In the genomic region with DNA sequence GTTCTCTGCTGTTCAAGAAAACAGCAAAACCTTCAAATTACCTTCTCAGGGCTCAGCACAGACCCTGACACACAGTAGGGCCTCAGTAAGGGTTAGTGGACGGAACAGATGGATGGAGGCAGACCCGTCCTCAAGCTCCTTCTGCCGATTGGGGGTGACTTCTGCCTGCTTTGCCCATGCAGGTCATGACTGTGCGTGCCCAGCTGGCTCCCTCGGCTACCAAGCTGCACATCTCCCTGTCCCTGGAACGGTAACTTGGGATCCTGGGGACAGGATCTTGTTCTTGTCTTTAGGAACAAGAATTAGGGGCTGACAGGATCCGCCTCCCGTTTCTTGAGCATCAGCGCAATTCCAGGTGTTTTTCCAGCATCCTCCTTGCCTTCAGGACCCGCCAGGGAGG, we compare ENCODE assay signal across 35 cellular contexts. TPM values are rescaled to one million over a fixed set of nuclear protein-coding genes. Genes with fewer than 3 reads are reported as not detected.
"Had no signal": no experiment of that assay in that cellular context is flagged by ENCODE, and none has a peak within 500 bp of the region (broad histone marks: within the 10 kb centered on the region; RNA-seq: fewer than 3 reads in every experiment).

No MANE protein-coding gene starts in this region.

- DNase-seq: activated B cell treated with CpG ODN at 0.5 μM for 24 hours; activated CD4-positive, alpha-beta T cell treated with anti-CD3 and anti-CD28 coated beads for 48 hours; activated CD4-positive, alpha-beta T cell treated with anti-CD3 and anti-CD28 coated beads, Interleukin-2, amount 50 U/mL, for 1 hour; activated CD4-positive, alpha-beta T cell treated with anti-CD3 and anti-CD28 coated beads, Interleukin-2, amount 50 U/mL, for 48 hours; activated CD8-positive, alpha-beta memory T cell treated with anti-CD3 and anti-CD28 coated beads for 24 hours; activated CD8-positive, alpha-beta T cell treated with anti-CD3 and anti-CD28 coated beads for 36 hours; activated effector memory CD4-positive, alpha-beta T cell treated with anti-CD3 and anti-CD28 coated beads, Interleukin-2, amount 50 U/mL, for 16 hours; activated naive CD4-positive, alpha-beta T cell treated with anti-CD3 and anti-CD28 coated beads, Interleukin-2, amount 10 ng/mL, durations not matched to agents 7 days and 5 days; activated naive CD8-positive, alpha-beta T cell treated with anti-CD3 and anti-CD28 coated beads, Interleukin-2, amount 10 ng/mL, durations not matched to agents 7 days and 5 days; activated T-cell treated with anti-CD3 and anti-CD28 coated beads, Interleukin-2, amount 50 U/mL, for 4 hours; central memory CD4-positive, alpha-beta T cell; cerebellar nuclear complex; colonic mucosa; effector memory CD4-positive, alpha-beta T cell; endodermal cell; foreskin keratinocyte; gastrocnemius medialis; glutamatergic neuron; SW 1271; T-cell; T1000; WERI-Rb-1 had no signal

- ATAC-seq: activated CD4-positive, CD25-positive, alpha-beta regulatory T cell treated with anti-CD3 and anti-CD28 coated beads, Interleukin-2, amount 50 U/mL, for 24 hours; activated CD8-positive, alpha-beta T cell treated with anti-CD3 and anti-CD28 coated beads for 36 hours; activated naive CD4-positive, alpha-beta T cell treated with anti-CD3 and anti-CD28 coated beads, Interleukin-2, amount 50 U/mL, for 72 hours; activated T-cell treated with anti-CD3 and anti-CD28 coated beads, Interleukin-2, amount 50 U/mL, for 4 hours; esophagus mucosa; foreskin keratinocyte; gastrocnemius medialis; T-cell had no signal

- H3K4me3 Mint-ChIP-seq: activated B cell treated with CpG ODN at 0.5 μM for 24 hours; activated CD8-positive, alpha-beta T cell treated with anti-CD3 and anti-CD28 coated beads for 36 hours; activated naive CD4-positive, alpha-beta T cell treated with anti-CD3 and anti-CD28 coated beads, Interleukin-2, amount 10 ng/mL, durations not matched to agents 7 days and 5 days; activated naive CD8-positive, alpha-beta T cell treated with anti-CD3 and anti-CD28 coated beads, Interleukin-2, amount 10 ng/mL, durations not matched to agents 7 days and 5 days; activated T-cell treated with anti-CD3 and anti-CD28 coated beads, Interleukin-2, amount 50 U/mL, for 4 hours; activated T-helper 1 cell treated with anti-CD3 and anti-CD28 coated beads, Interleukin-12 subunit alpha, Interleukin-12 subunit beta, Interleukin-2, Interleukin-4 antibody, amounts not matched to agents 30 ng/mL and 10 ng/mL and 1 ng/mL, durations not matched to agents 14 hours and 24 hours and 36 hours; brain; endodermal cell; T-cell; T-helper 1 cell treated with Interleukin-12 subunit alpha and Interleukin-12 subunit beta and Interleukin-4 antibody, amounts not matched to agents 30 μg/mL and 1 μg/mL, for 36 hours; T-helper 2 cell treated with Interferon-gamma antibody and Interleukin-4, amounts not matched to agents 5 μg/mL and 100 μg/mL, for 36 hours had no signal

- H3K9me3 Mint-ChIP-seq: activated B cell treated with CpG ODN at 0.5 μM for 24 hours; activated CD8-positive, alpha-beta T cell treated with anti-CD3 and anti-CD28 coated beads for 36 hours; activated naive CD4-positive, alpha-beta T cell treated with anti-CD3 and anti-CD28 coated beads, Interleukin-2, amount 10 ng/mL, durations not matched to agents 7 days and 5 days; activated naive CD4-positive, alpha-beta T cell treated with anti-CD3 and anti-CD28 coated beads, Interleukin-2, amount 50 U/mL, for 72 hours; activated naive CD8-positive, alpha-beta T cell treated with anti-CD3 and anti-CD28 coated beads, Interleukin-2, amount 10 ng/mL, durations not matched to agents 7 days and 5 days; activated T-cell treated with anti-CD3 and anti-CD28 coated beads, Interleukin-2, amount 50 U/mL, for 4 hours; activated T-helper 1 cell treated with anti-CD3 and anti-CD28 coated beads, Interleukin-12 subunit alpha, Interleukin-12 subunit beta, Interleukin-2, Interleukin-4 antibody, amounts not matched to agents 30 ng/mL and 10 ng/mL and 1 ng/mL, durations not matched to agents 14 hours and 24 hours and 36 hours; activated T-helper 2 cell treated with anti-CD3 and anti-CD28 coated beads, Interferon-gamma antibody, Interleukin-2, Interleukin-4, amounts not matched to agents 10 μg/mL and 5 μg/mL and 100 μg/mL, durations not matched to agents 14 hours and 24 hours and 36 hours; endodermal cell; T-cell; T-helper 1 cell treated with Interleukin-12 subunit alpha and Interleukin-12 subunit beta and Interleukin-4 antibody, amounts not matched to agents 30 μg/mL and 1 μg/mL, for 36 hours; T-helper 2 cell treated with Interferon-gamma antibody and Interleukin-4, amounts not matched to agents 5 μg/mL and 100 μg/mL, for 36 hours had no signal

- H3K27me3 ChIP-seq: ascending aorta, cardiac muscle cell, colonic mucosa had no signal

- H3K9me3 ChIP-seq: ascending aorta, breast epithelium, colonic mucosa, gastrocnemius medialis had no signal

- H3K4me1 Mint-ChIP-seq: activated B cell treated with CpG ODN at 0.5 μM for 24 hours; activated naive CD4-positive, alpha-beta T cell treated with anti-CD3 and anti-CD28 coated beads, Interleukin-2, amount 10 ng/mL, durations not matched to agents 7 days and 5 days; activated naive CD8-positive, alpha-beta T cell treated with anti-CD3 and anti-CD28 coated beads, Interleukin-2, amount 10 ng/mL, durations not matched to agents 7 days and 5 days; brain had no signal

- H3K27ac ChIP-seq: ascending aorta, breast epithelium, cardiac muscle cell, colonic mucosa, foreskin keratinocyte, gastrocnemius medialis, WERI-Rb-1 had no signal

- H3K27ac Mint-ChIP-seq: activated B cell treated with CpG ODN at 0.5 μM for 24 hours; activated CD8-positive, alpha-beta T cell treated with anti-CD3 and anti-CD28 coated beads for 36 hours; activated naive CD4-positive, alpha-beta T cell treated with anti-CD3 and anti-CD28 coated beads, Interleukin-2, amount 10 ng/mL, durations not matched to agents 7 days and 5 days; activated T-helper 1 cell treated with anti-CD3 and anti-CD28 coated beads, Interleukin-12 subunit alpha, Interleukin-12 subunit beta, Interleukin-2, Interleukin-4 antibody, amounts not matched to agents 30 ng/mL and 10 ng/mL and 1 ng/mL, durations not matched to agents 14 hours and 24 hours and 36 hours; activated T-helper 2 cell treated with anti-CD3 and anti-CD28 coated beads, Interferon-gamma antibody, Interleukin-2, Interleukin-4, amounts not matched to agents 10 μg/mL and 5 μg/mL and 100 μg/mL, durations not matched to agents 14 hours and 24 hours and 36 hours; brain; endodermal cell; T-cell; T-helper 1 cell treated with Interleukin-12 subunit alpha and Interleukin-12 subunit beta and Interleukin-4 antibody, amounts not matched to agents 30 μg/mL and 1 μg/mL, for 36 hours; T-helper 2 cell treated with Interferon-gamma antibody and Interleukin-4, amounts not matched to agents 5 μg/mL and 100 μg/mL, for 36 hours had no signal

- H3K27me3 Mint-ChIP-seq: activated B cell treated with CpG ODN at 0.5 μM for 24 hours; activated CD8-positive, alpha-beta T cell treated with anti-CD3 and anti-CD28 coated beads for 36 hours; T-cell had no signal

- H3K36me3 ChIP-seq: ascending aorta, breast epithelium, cardiac muscle cell, colonic mucosa, gastrocnemius medialis, WERI-Rb-1 had no signal

- H3K4me3 ChIP-seq: ascending aorta, breast epithelium, cardiac muscle cell, colonic mucosa, gastrocnemius medialis had no signal

- H3K36me3 Mint-ChIP-seq: activated naive CD4-positive, alpha-beta T cell treated with anti-CD3 and anti-CD28 coated beads, Interleukin-2, amount 10 ng/mL, durations not matched to agents 7 days and 5 days; activated naive CD4-positive, alpha-beta T cell treated with anti-CD3 and anti-CD28 coated beads, Interleukin-2, amount 50 U/mL, for 72 hours; activated naive CD8-positive, alpha-beta T cell treated with anti-CD3 and anti-CD28 coated beads, Interleukin-2, amount 10 ng/mL, durations not matched to agents 7 days and 5 days; brain; T-cell had no signal

- H3K4me1 ChIP-seq: ascending aorta, breast epithelium, colonic mucosa, foreskin keratinocyte, gastrocnemius medialis had no signal

RNA-seq across cellular contexts. Expression of a gene that starts 9.7 kb away (rescaled TPM):
- total RNA-seq: activated B cell treated with CpG ODN at 0.5 μM for 24 hours; activated CD8-positive, alpha-beta T cell treated with anti-CD3 and anti-CD28 coated beads for 36 hours; activated naive CD4-positive, alpha-beta T cell treated with anti-CD3 and anti-CD28 coated beads, Interleukin-2, amount 50 U/mL, for 72 hours; activated naive CD8-positive, alpha-beta T cell treated with anti-CD3 and anti-CD28 coated beads, Interleukin-2, amount 10 ng/mL, durations not matched to agents 7 days and 5 days; activated T-cell treated with anti-CD3 and anti-CD28 coated beads, Interleukin-2, amount 50 U/mL, for 4 hours; activated T-helper 1 cell treated with anti-CD3 and anti-CD28 coated beads, Interleukin-12 subunit alpha, Interleukin-12 subunit beta, Interleukin-2, Interleukin-4 antibody, amounts not matched to agents 30 ng/mL and 10 ng/mL and 1 ng/mL, durations not matched to agents 14 hours and 24 hours and 36 hours; activated T-helper 2 cell treated with anti-CD3 and anti-CD28 coated beads, Interferon-gamma antibody, Interleukin-2, Interleukin-4, amounts not matched to agents 10 μg/mL and 5 μg/mL and 100 μg/mL, durations not matched to agents 14 hours and 24 hours and 36 hours; ascending aorta; breast epithelium; cardiac muscle cell; colonic mucosa; dermis microvascular lymphatic vessel endothelial cell; epithelial cell of proximal tubule; esophagus mucosa; foreskin keratinocyte; gastrocnemius medialis; T-cell had no signal
- polyA plus RNA-seq: cardiac muscle cell, foreskin keratinocyte had no signal

RNA-seq across cellular contexts. Expression of a gene that starts 16.0 kb away (rescaled TPM):
- total RNA-seq: activated B cell treated with CpG ODN at 0.5 μM for 24 hours; activated CD8-positive, alpha-beta T cell treated with anti-CD3 and anti-CD28 coated beads for 36 hours; activated naive CD4-positive, alpha-beta T cell treated with anti-CD3 and anti-CD28 coated beads, Interleukin-2, amount 50 U/mL, for 72 hours; activated naive CD8-positive, alpha-beta T cell treated with anti-CD3 and anti-CD28 coated beads, Interleukin-2, amount 10 ng/mL, durations not matched to agents 7 days and 5 days; activated T-cell treated with anti-CD3 and anti-CD28 coated beads, Interleukin-2, amount 50 U/mL, for 4 hours; activated T-helper 1 cell treated with anti-CD3 and anti-CD28 coated beads, Interleukin-12 subunit alpha, Interleukin-12 subunit beta, Interleukin-2, Interleukin-4 antibody, amounts not matched to agents 30 ng/mL and 10 ng/mL and 1 ng/mL, durations not matched to agents 14 hours and 24 hours and 36 hours; activated T-helper 2 cell treated with anti-CD3 and anti-CD28 coated beads, Interferon-gamma antibody, Interleukin-2, Interleukin-4, amounts not matched to agents 10 μg/mL and 5 μg/mL and 100 μg/mL, durations not matched to agents 14 hours and 24 hours and 36 hours; ascending aorta; breast epithelium; cardiac muscle cell; colonic mucosa; dermis microvascular lymphatic vessel endothelial cell; endodermal cell; epithelial cell of proximal tubule; esophagus mucosa; foreskin keratinocyte; gastrocnemius medialis; T-cell had no signal
- polyA plus RNA-seq: cardiac muscle cell, foreskin keratinocyte had no signal

RNA-seq across cellular contexts. Expression of a gene that starts 38.3 kb away (rescaled TPM):
- total RNA-seq: activated B cell treated with CpG ODN at 0.5 μM for 24 hours; activated CD8-positive, alpha-beta T cell treated with anti-CD3 and anti-CD28 coated beads for 36 hours; activated naive CD4-positive, alpha-beta T cell treated with anti-CD3 and anti-CD28 coated beads, Interleukin-2, amount 50 U/mL, for 72 hours; activated naive CD8-positive, alpha-beta T cell treated with anti-CD3 and anti-CD28 coated beads, Interleukin-2, amount 10 ng/mL, durations not matched to agents 7 days and 5 days; activated T-cell treated with anti-CD3 and anti-CD28 coated beads, Interleukin-2, amount 50 U/mL, for 4 hours; activated T-helper 1 cell treated with anti-CD3 and anti-CD28 coated beads, Interleukin-12 subunit alpha, Interleukin-12 subunit beta, Interleukin-2, Interleukin-4 antibody, amounts not matched to agents 30 ng/mL and 10 ng/mL and 1 ng/mL, durations not matched to agents 14 hours and 24 hours and 36 hours; activated T-helper 2 cell treated with anti-CD3 and anti-CD28 coated beads, Interferon-gamma antibody, Interleukin-2, Interleukin-4, amounts not matched to agents 10 μg/mL and 5 μg/mL and 100 μg/mL, durations not matched to agents 14 hours and 24 hours and 36 hours; ascending aorta; breast epithelium; cardiac muscle cell; colonic mucosa; dermis microvascular lymphatic vessel endothelial cell; endodermal cell; epithelial cell of proximal tubule; esophagus mucosa; foreskin keratinocyte; gastrocnemius medialis; T-cell had no signal
- polyA plus RNA-seq: cardiac muscle cell, foreskin keratinocyte had no signal
